31 cellular contexts compared by ENCODE assay signal in the genomic region with DNA sequence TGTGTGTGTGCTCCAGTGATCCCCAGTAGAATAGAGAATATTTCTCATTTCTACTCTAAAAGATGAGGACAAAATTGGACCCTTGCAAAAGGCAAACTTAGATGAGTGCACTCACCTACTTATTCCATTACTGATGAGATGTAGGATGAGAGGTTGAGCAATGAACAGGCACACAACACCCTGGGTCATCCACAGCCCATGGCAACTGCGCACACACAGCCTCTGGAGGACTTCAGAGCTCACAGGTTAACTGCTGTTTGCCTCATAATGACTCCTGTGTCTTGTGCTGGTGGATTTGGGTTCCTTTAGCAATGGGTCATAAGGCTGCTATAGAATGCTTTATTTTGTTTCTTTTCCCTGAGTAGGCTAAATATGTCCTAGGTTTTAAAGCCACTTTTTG.
"Had no signal": no experiment of that assay in that cellular context is flagged by ENCODE, and none has a peak within 500 bp of the region (broad histone marks: within the 10 kb centered on the region; RNA-seq: fewer than 3 reads in every experiment).

No MANE protein-coding gene starts in this region.

- H3K27me3 Mint-ChIP-seq: activated naive CD4-positive, alpha-beta T cell treated with anti-CD3 and anti-CD28 coated beads, Interleukin-2, amount 10 ng/mL, durations not matched to agents 7 days and 5 days; activated naive CD8-positive, alpha-beta T cell treated with anti-CD3 and anti-CD28 coated beads, Interleukin-2, amount 10 ng/mL, durations not matched to agents 7 days and 5 days had no signal

- H3K9me3 Mint-ChIP-seq: activated naive CD4-positive, alpha-beta T cell treated with anti-CD3 and anti-CD28 coated beads, Interleukin-2, amount 10 ng/mL, durations not matched to agents 7 days and 5 days; activated naive CD8-positive, alpha-beta T cell treated with anti-CD3 and anti-CD28 coated beads, Interleukin-2, amount 10 ng/mL, durations not matched to agents 7 days and 5 days; nephron progenitor cell had no signal

- H3K27ac ChIP-seq: ascending aorta, cardiac muscle cell, coronary artery, dorsolateral prefrontal cortex, heart right ventricle, left ventricle myocardium inferior, pancreas, prostate gland, tibial nerve, WERI-Rb-1 had no signal

- DNase-seq: activated CD4-positive, alpha-beta T cell treated with anti-CD3 and anti-CD28 coated beads for 48 hours; activated CD4-positive, alpha-beta T cell treated with anti-CD3 and anti-CD28 coated beads, Interleukin-2, amount 50 U/mL, for 48 hours; activated CD8-positive, alpha-beta memory T cell treated with anti-CD3 and anti-CD28 coated beads for 24 hours; activated CD8-positive, alpha-beta memory T cell treated with anti-CD3 and anti-CD28 coated beads, Interleukin-2, amount 50 U/mL, for 4 hours; activated effector memory CD4-positive, alpha-beta T cell treated with anti-CD3 and anti-CD28 coated beads, Interleukin-2, amount 50 U/mL, for 16 hours; activated naive CD4-positive, alpha-beta T cell treated with anti-CD3 and anti-CD28 coated beads, Interleukin-2, amount 10 ng/mL, durations not matched to agents 7 days and 5 days; activated naive CD8-positive, alpha-beta T cell treated with anti-CD3 and anti-CD28 coated beads, Interleukin-2, amount 10 ng/mL, durations not matched to agents 7 days and 5 days; activated T-cell treated with anti-CD3 and anti-CD28 coated beads, Interleukin-2, amount 50 U/mL, for 1 hour; dorsolateral prefrontal cortex; effector memory CD4-positive, alpha-beta T cell; foreskin melanocyte; heart right ventricle; left ventricle myocardium inferior; mucosa of descending colon; nephron progenitor cell; pancreas; retina; stimulated activated CD4-positive, alpha-beta T cell treated with anti-CD3 and anti-CD28 coated beads, Interleukin-15, amount 100 ng/mL, for 24 hours; stimulated activated CD4-positive, alpha-beta T cell treated with anti-CD3 and anti-CD28 coated beads, Interleukin-2, amount 100 ng/mL, for 24 hours; stimulated activated naive CD4-positive, alpha-beta T cell treated with Interleukin-2 at 50 U/mL for 16 hours; T-helper 9 cell had no signal

- H3K9me3 ChIP-seq: ascending aorta, mucosa of descending colon, pancreas, prostate gland had no signal

- H3K36me3 ChIP-seq: ascending aorta, cardiac muscle cell, heart right ventricle, left ventricle myocardium inferior, pancreas, prostate gland, tibial nerve, WERI-Rb-1 had no signal

- ATAC-seq: activated CD4-positive, CD25-positive, alpha-beta regulatory T cell treated with anti-CD3 and anti-CD28 coated beads, Interleukin-2, amount 50 U/mL, for 24 hours; heart right ventricle; mucosa of descending colon; pancreas had no signal

- H3K4me1 ChIP-seq: ascending aorta, left ventricle myocardium inferior, pancreas, prostate gland, tibial nerve had no signal

- H3K4me1 Mint-ChIP-seq: brain had no signal

- FAIRE-seq: pancreas had no signal

- H3K27me3 ChIP-seq: ascending aorta, cardiac muscle cell, dorsolateral prefrontal cortex, heart right ventricle, pancreas, tibial nerve had no signal

- H3K4me3 Mint-ChIP-seq: activated naive CD4-positive, alpha-beta T cell treated with anti-CD3 and anti-CD28 coated beads, Interleukin-2, amount 10 ng/mL, durations not matched to agents 7 days and 5 days; activated naive CD8-positive, alpha-beta T cell treated with anti-CD3 and anti-CD28 coated beads, Interleukin-2, amount 10 ng/mL, durations not matched to agents 7 days and 5 days; activated T-helper 1 cell treated with anti-CD3 and anti-CD28 coated beads, Interleukin-12 subunit alpha, Interleukin-12 subunit beta, Interleukin-2, Interleukin-4 antibody, amounts not matched to agents 30 ng/mL and 10 ng/mL and 1 ng/mL, durations not matched to agents 14 hours and 24 hours and 36 hours; brain; nephron progenitor cell had no signal

- H3K27ac Mint-ChIP-seq: activated naive CD4-positive, alpha-beta T cell treated with anti-CD3 and anti-CD28 coated beads, Interleukin-2, amount 10 ng/mL, durations not matched to agents 7 days and 5 days; activated naive CD8-positive, alpha-beta T cell treated with anti-CD3 and anti-CD28 coated beads, Interleukin-2, amount 10 ng/mL, durations not matched to agents 7 days and 5 days; activated T-helper 1 cell treated with anti-CD3 and anti-CD28 coated beads, Interleukin-12 subunit alpha, Interleukin-12 subunit beta, Interleukin-2, Interleukin-4 antibody, amounts not matched to agents 30 ng/mL and 10 ng/mL and 1 ng/mL, durations not matched to agents 14 hours and 24 hours and 36 hours; brain; nephron progenitor cell had no signal

- H3K4me3 ChIP-seq: ascending aorta, cardiac muscle cell, coronary artery, dorsolateral prefrontal cortex, heart right ventricle, left ventricle myocardium inferior, lung, mucosa of descending colon, pancreas, prostate gland, tibial nerve had no signal

- H3K36me3 Mint-ChIP-seq: brain had no signal
